5 cellular contexts compared by ENCODE assay signal in the genomic region with DNA sequence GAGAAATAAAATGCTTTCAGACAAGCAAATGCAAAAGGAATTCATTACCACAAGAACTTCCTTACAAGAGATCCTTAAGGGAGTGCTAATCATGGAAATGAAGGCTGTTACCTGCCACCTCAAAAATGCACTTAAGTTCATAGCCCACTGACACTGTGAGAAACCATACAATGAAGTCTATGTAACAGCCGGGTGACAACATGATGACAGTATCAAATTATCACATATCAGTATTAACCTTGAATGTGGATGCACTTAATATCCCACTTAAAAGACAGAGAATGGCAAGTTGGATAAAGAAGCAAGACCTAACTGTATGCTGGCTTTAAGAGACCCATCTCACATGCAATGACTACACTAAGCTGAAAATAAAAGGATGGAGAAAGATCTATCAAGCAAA.
"Had no signal": no experiment of that assay in that cellular context is flagged by ENCODE, and none has a peak within 500 bp of the region (broad histone marks: within the 10 kb centered on the region; RNA-seq: fewer than 3 reads in every experiment).

No MANE protein-coding gene starts in this region.

- H3K27ac ChIP-seq: HL-60 had no signal

- H3K4me3 ChIP-seq: K562 had no signal

- DNase-seq: IMR-90, KBM-7, KG1 had no signal
